1 cellular context compared by ENCODE assay signal in genomic region chr17:21239680-21240374, GRCh38.
TF ChIP-seq lines count a peak whose summit lies in the region.

No MANE protein-coding gene starts in this region.

TF ChIP-seq in GM23338, 12 proteins besides CTCF, POLR2A, EP300 and RAD21 (continued from another document):
- TF ChIP-seq, protein P1, sequence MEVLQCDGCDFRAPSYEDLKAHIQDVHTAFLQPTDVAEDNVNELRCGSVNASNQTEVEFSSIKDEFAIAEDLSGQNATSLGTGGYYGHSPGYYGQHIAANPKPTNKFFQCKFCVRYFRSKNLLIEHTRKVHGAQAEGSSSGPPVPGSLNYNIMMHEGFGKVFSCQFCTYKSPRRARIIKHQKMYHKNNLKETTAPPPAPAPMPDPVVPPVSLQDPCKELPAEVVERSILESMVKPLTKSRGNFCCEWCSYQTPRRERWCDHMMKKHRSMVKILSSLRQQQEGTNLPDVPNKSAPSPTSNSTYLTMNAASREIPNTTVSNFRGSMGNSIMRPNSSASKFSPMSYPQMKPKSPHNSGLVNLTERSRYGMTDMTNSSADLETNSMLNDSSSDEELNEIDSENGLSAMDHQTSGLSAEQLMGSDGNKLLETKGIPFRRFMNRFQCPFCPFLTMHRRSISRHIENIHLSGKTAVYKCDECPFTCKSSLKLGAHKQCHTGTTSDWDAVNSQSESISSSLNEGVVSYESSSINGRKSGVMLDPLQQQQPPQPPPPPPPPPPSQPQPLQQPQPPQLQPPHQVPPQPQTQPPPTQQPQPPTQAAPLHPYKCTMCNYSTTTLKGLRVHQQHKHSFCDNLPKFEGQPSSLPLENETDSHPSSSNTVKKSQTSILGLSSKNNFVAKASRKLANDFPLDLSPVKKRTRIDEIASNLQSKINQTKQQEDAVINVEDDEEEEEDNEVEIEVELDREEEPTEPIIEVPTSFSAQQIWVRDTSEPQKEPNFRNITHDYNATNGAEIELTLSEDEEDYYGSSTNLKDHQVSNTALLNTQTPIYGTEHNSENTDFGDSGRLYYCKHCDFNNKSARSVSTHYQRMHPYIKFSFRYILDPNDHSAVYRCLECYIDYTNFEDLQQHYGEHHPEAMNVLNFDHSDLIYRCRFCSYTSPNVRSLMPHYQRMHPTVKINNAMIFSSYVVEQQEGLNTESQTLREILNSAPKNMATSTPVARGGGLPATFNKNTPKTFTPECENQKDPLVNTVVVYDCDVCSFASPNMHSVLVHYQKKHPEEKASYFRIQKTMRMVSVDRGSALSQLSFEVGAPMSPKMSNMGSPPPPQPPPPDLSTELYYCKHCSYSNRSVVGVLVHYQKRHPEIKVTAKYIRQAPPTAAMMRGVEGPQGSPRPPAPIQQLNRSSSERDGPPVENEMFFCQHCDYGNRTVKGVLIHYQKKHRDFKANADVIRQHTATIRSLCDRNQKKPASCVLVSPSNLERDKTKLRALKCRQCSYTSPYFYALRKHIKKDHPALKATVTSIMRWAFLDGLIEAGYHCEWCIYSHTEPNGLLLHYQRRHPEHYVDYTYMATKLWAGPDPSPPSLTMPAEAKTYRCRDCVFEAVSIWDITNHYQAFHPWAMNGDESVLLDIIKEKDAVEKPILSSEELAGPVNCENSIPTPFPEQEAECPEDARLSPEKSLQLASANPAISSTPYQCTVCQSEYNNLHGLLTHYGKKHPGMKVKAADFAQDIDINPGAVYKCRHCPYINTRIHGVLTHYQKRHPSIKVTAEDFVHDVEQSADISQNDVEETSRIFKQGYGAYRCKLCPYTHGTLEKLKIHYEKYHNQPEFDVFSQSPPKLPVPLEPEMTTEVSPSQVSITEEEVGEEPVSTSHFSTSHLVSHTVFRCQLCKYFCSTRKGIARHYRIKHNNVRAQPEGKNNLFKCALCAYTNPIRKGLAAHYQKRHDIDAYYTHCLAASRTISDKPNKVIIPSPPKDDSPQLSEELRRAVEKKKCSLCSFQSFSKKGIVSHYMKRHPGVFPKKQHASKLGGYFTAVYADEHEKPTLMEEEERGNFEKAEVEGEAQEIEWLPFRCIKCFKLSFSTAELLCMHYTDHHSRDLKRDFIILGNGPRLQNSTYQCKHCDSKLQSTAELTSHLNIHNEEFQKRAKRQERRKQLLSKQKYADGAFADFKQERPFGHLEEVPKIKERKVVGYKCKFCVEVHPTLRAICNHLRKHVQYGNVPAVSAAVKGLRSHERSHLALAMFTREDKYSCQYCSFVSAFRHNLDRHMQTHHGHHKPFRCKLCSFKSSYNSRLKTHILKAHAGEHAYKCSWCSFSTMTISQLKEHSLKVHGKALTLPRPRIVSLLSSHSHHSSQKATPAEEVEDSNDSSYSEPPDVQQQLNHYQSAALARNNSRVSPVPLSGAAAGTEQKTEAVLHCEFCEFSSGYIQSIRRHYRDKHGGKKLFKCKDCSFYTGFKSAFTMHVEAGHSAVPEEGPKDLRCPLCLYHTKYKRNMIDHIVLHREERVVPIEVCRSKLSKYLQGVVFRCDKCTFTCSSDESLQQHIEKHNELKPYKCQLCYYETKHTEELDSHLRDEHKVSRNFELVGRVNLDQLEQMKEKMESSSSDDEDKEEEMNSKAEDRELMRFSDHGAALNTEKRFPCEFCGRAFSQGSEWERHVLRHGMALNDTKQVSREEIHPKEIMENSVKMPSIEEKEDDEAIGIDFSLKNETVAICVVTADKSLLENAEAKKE (CRISPR knock-in tag; IDR thresholded peaks at IDR 0.05) = no peak
- no peak for TF ChIP-seq POLR2AphosphoS5 (IDR thresholded peaks at IDR 0.05; ENCODE audit: low read depth)
- TF ChIP-seq, protein P2, sequence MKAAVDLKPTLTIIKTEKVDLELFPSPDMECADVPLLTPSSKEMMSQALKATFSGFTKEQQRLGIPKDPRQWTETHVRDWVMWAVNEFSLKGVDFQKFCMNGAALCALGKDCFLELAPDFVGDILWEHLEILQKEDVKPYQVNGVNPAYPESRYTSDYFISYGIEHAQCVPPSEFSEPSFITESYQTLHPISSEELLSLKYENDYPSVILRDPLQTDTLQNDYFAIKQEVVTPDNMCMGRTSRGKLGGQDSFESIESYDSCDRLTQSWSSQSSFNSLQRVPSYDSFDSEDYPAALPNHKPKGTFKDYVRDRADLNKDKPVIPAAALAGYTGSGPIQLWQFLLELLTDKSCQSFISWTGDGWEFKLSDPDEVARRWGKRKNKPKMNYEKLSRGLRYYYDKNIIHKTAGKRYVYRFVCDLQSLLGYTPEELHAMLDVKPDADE (IDR thresholded peaks at IDR 0.05) = no peak
